25 cellular contexts compared by ENCODE assay signal in genomic region chr13:98457053-98457452, GRCh38.
DNase-seq lines count a peak whose midpoint lies in the region; ATAC-seq, FAIRE-seq and TF ChIP-seq lines count a peak whose summit lies in the region.
"Had no signal": no experiment of that assay in that cellular context is flagged by ENCODE, and none has a peak within 500 bp of the region (broad histone marks: within the 10 kb centered on the region; RNA-seq: fewer than 3 reads in every experiment).

No MANE protein-coding gene starts in this region.

- WGBS in IMR-90 (ENCODE audit: extremely low coverage in 2 of 2, insufficient read length in 1 of 2), 2 experiments: 92% methylated on average over 2 of the region's 13 CpGs; no CpG with 5 or more reads in 1 of the 2 experiments
- WGBS in endodermal cell (ENCODE audit: insufficient coverage in 1 of 2, insufficient read length in 1 of 2), 2 experiments: 93 to 95% methylated on average over 11 to 13 of the region's 13 CpGs
- 98% methylated on average over 11 of the region's 13 CpGs for WGBS in mammary epithelial cell (ENCODE audit: low coverage, missing lambda C conversion rate)

- H4K20me1 ChIP-seq in IMR-90 (ENCODE audit: insufficient read depth, low read length) (peaks cover 20% of the 10 kb centered on the region), osteoblast (ENCODE audit: insufficient read depth, low read length) (no peaks in the 10 kb centered on the region), mammary epithelial cell (ENCODE audit: insufficient read depth, low read length) (no peaks in the 10 kb centered on the region)

- H3K9ac ChIP-seq in IMR-90 (ENCODE audit: low read depth, low read length): no peak overlapping the region
- no peak overlapping the region for H3K9ac ChIP-seq in endodermal cell (ENCODE audit: extremely low read depth, low read length, poor library complexity, severe bottlenecking)
- H3K9ac ChIP-seq in mammary epithelial cell (ENCODE audit: insufficient read depth, low read length): no peak overlapping the region

- no peaks in the 10 kb centered on the region for H3K9me3 Mint-ChIP-seq in activated CD4-positive, alpha-beta T cell treated with anti-CD3 and anti-CD28 coated beads for 36 hours (ENCODE audit: low read depth)
- H3K9me3 Mint-ChIP-seq in endodermal cell: no peaks in the 10 kb centered on the region
- H3K9me3 Mint-ChIP-seq: activated B cell treated with CpG ODN at 0.5 μM for 24 hours, natural killer cell had no signal

- no peak for DNase-seq in activated CD4-positive, alpha-beta T cell treated with anti-CD3 and anti-CD28 coated beads for 36 hours
- DNase-seq in activated CD4-positive, alpha-beta T cell treated with anti-CD3 and anti-CD28 coated beads, Interleukin-2, amount 50 U/mL, for 4 hours: no peak
- DNase-seq in IMR-90: no peak
- DNase-seq in endodermal cell: no peak
- DNase-seq in osteoblast (ENCODE audit: insufficient read length, low spot score, missing footprints): peak; percentile 67
- DNase-seq in mammary epithelial cell: no peak
- no peak for DNase-seq in GM12891 (ENCODE audit: insufficient read length, low spot score)
- no peak for DNase-seq in pons (ENCODE audit: low spot score)
- DNase-seq: 8988T, activated B cell treated with CpG ODN at 0.5 μM for 24 hours, brain microvascular endothelial cell, Caco-2, DND-41, KBM-7, left colon, natural killer cell, NCI-H1694 treated with DMSO at 0.1 percent for 48 hours, NCI-H526 treated with DMSO at 0.1 percent for 48 hours, RPMI8226, T1000, testis had no signal

- H3K27ac Mint-ChIP-seq in activated CD4-positive, alpha-beta T cell treated with anti-CD3 and anti-CD28 coated beads for 36 hours: peak overlapping the region; percentile 21
- H3K27ac Mint-ChIP-seq in endodermal cell: no peak overlapping the region
- H3K27ac Mint-ChIP-seq: activated B cell treated with CpG ODN at 0.5 μM for 24 hours, B cell, natural killer cell had no signal

- H3K18ac ChIP-seq in IMR-90 (ENCODE audit: low read depth, low read length): no peak overlapping the region

- no peak overlapping the region for H2AK5ac ChIP-seq in IMR-90 (ENCODE audit: low read depth, low read length)

- H3K27ac ChIP-seq in IMR-90 (ENCODE audit: insufficient read depth, low read length) (no peak overlapping the region), endodermal cell (ENCODE audit: low read depth, low read length) (peak overlapping the region; percentile 18), osteoblast (ENCODE audit: low read depth, low read length) (no peak overlapping the region), mammary epithelial cell (ENCODE audit: insufficient read depth, low read depth, low read length) (no peak overlapping the region)
- H3K27ac ChIP-seq: brain microvascular endothelial cell had no signal

- no peak overlapping the region for H3K4ac ChIP-seq in IMR-90 (ENCODE audit: low read depth, low read length)

- H4K8ac ChIP-seq in IMR-90 (ENCODE audit: low read depth in 2 of 2, low read length in 2 of 2): no peak overlapping the region

- H3K23ac ChIP-seq in IMR-90 (ENCODE audit: low read depth, low read length): no peak overlapping the region

- in situ Hi-C loops in IMR-90 (cut with MboI; ENCODE audit: low sequenced_read_pairs) (loop anchor here (10.0 kb wide), 1 partner anchor 378 kb away; no protein-coding TSS in a partner anchor), mammary epithelial cell (cut with MboI; ENCODE audit: low sequenced_read_pairs in 2 of 2) (loop anchor here in 1 of 2 donors (25.0 kb wide), 1 partner anchor 380 kb away; no protein-coding TSS in a partner anchor)

- dilution Hi-C loops in IMR-90 (cut with HindIII; ENCODE audit: low sequenced_read_pairs, unreplicated experiment) (loop anchor here (25.0 kb wide), 1 partner anchor 205 kb away; no protein-coding TSS in a partner anchor), mammary epithelial cell (cut with HindIII; ENCODE audit: low sequenced_read_pairs) (no loop called here)

- H3K27me3 Mint-ChIP-seq in activated CD4-positive, alpha-beta T cell treated with anti-CD3 and anti-CD28 coated beads for 36 hours: no peaks in the 10 kb centered on the region
- no peaks in the 10 kb centered on the region for H3K27me3 Mint-ChIP-seq in endodermal cell (ENCODE audit: insufficient read depth)
- H3K27me3 Mint-ChIP-seq: activated B cell treated with CpG ODN at 0.5 μM for 24 hours, B cell had no signal

- POLR2A ChIA-PET in activated CD4-positive, alpha-beta T cell treated with anti-CD3 and anti-CD28 coated beads for 36 hours (lab: Charles Lee): no interaction called here
- POLR2A ChIA-PET in IMR-90 (lab: Charles Lee; ENCODE audit: unreplicated experiment): no interaction called here

- TF ChIP-seq CTCF in IMR-90 (conservative IDR thresholded peaks at IDR 0.05; ENCODE audit: low read depth, low read length) (no peak), endodermal cell (conservative IDR thresholded peaks at IDR 0.05) (no peak), osteoblast (IDR thresholded peaks at IDR 0.05; ENCODE audit: extremely low read depth, low read depth, low read length) (no peak), mammary epithelial cell (conservative IDR thresholded peaks at IDR 0.05 in 1 of 2, IDR thresholded peaks at IDR 0.05 in 1 of 2; ENCODE audit: extremely low read depth in 1 of 2, insufficient read depth in 1 of 2, low read depth in 1 of 2, low read length in 2 of 2) (no peak)

- H3K4me1 ChIP-seq in IMR-90 (ENCODE audit: control insufficient read depth, insufficient read depth, low read length) (peaks cover 6% of the 10 kb centered on the region), endodermal cell (ENCODE audit: control insufficient read depth, insufficient read depth, low read length) (no peaks in the 10 kb centered on the region), osteoblast (ENCODE audit: insufficient read depth, low read length) (peaks cover 35% of the 10 kb centered on the region), mammary epithelial cell (ENCODE audit: insufficient read depth, low read length) (no peaks in the 10 kb centered on the region)
- H3K4me1 ChIP-seq: Caco-2 had no signal

- peaks cover 60% of the 10 kb centered on the region for H3K36me3 Mint-ChIP-seq in activated CD4-positive, alpha-beta T cell treated with anti-CD3 and anti-CD28 coated beads for 36 hours (ENCODE audit: low read depth)
- peaks cover 69% of the 10 kb centered on the region for H3K36me3 Mint-ChIP-seq in endodermal cell (ENCODE audit: low read depth)
- H3K36me3 Mint-ChIP-seq: natural killer cell had no signal

- intact Hi-C loops in activated CD4-positive, alpha-beta T cell treated with anti-CD3 and anti-CD28 coated beads for 36 hours (cut with DNase I, micrococcal nuclease): no loop called here
- intact Hi-C loops in IMR-90 (cut with micrococcal nuclease) (no loop called here), mammary epithelial cell (cut with micrococcal nuclease) (no loop called here)

- CTCF ChIA-PET in activated CD4-positive, alpha-beta T cell treated with anti-CD3 and anti-CD28 coated beads for 36 hours (lab: Charles Lee): interaction anchor here (0.6 to 2.9 kb wide), 4 partner anchors 10 to 490 kb away, joined by 3 to 18 read pairs (median 3); no protein-coding TSS in a partner anchor
- CTCF ChIA-PET in IMR-90 (lab: Yijun Ruan, JAX): no interaction called here
- CTCF ChIA-PET in mammary epithelial cell (lab: Charles Lee; ENCODE audit: low non-redundant PET): no interaction called here

- no peak overlapping the region for H3K4me3 Mint-ChIP-seq in activated CD4-positive, alpha-beta T cell treated with anti-CD3 and anti-CD28 coated beads for 36 hours
- no peak overlapping the region for H3K4me3 Mint-ChIP-seq in endodermal cell
- H3K4me3 Mint-ChIP-seq: activated B cell treated with CpG ODN at 0.5 μM for 24 hours, B cell, natural killer cell had no signal

- H3K27me3 ChIP-seq in IMR-90 (ENCODE audit: control insufficient read depth, insufficient read depth, low read length): no peaks in the 10 kb centered on the region
- H3K27me3 ChIP-seq in endodermal cell (ENCODE audit: control insufficient read depth, insufficient read depth, low read length, poor library complexity, severe bottlenecking): no peaks in the 10 kb centered on the region
- no peaks in the 10 kb centered on the region for H3K27me3 ChIP-seq in osteoblast (ENCODE audit: insufficient read depth, low read length)
- H3K27me3 ChIP-seq in mammary epithelial cell (ENCODE audit: insufficient read depth, low read length): no peaks in the 10 kb centered on the region
- H3K27me3 ChIP-seq: brain microvascular endothelial cell, testis had no signal

- H3K4me2 ChIP-seq in IMR-90 (ENCODE audit: low read depth, low read length) (no peak overlapping the region), osteoblast (ENCODE audit: insufficient read depth, low read length) (no peak overlapping the region), mammary epithelial cell (ENCODE audit: insufficient read depth, low read depth, low read length) (no peak overlapping the region)

- no peak overlapping the region for H4K91ac ChIP-seq in IMR-90 (ENCODE audit: insufficient read depth, low read depth, low read length)

- H3K9me3 ChIP-seq in IMR-90 (ENCODE audit: control insufficient read depth, insufficient read depth, low read length) (no peaks in the 10 kb centered on the region), endodermal cell (ENCODE audit: control insufficient read depth, low read length) (no peaks in the 10 kb centered on the region), osteoblast (ENCODE audit: low read depth, low read length) (no peaks in the 10 kb centered on the region), mammary epithelial cell (replicated peaks; ENCODE audit: insufficient read depth, low read length) (no peaks in the 10 kb centered on the region)
- H3K9me3 ChIP-seq: Caco-2, testis had no signal

- TF ChIP-seq POLR2A in IMR-90 (IDR thresholded peaks at IDR 0.05; ENCODE audit: low read depth, low read length): no peak
- TF ChIP-seq POLR2A in GM12891 (IDR thresholded peaks at IDR 0.05; ENCODE audit: low read depth, low read length): no peak

- H3K79me2 ChIP-seq in osteoblast (ENCODE audit: insufficient read depth, low read length): peaks cover 42% of the 10 kb centered on the region
- H3K79me2 ChIP-seq in mammary epithelial cell (ENCODE audit: insufficient read depth, low read length): peaks cover 43% of the 10 kb centered on the region

- no peak overlapping the region for H2BK20ac ChIP-seq in IMR-90 (ENCODE audit: low read depth, low read length)

- no peak overlapping the region for H2BK15ac ChIP-seq in IMR-90 (ENCODE audit: low read depth, low read length)

- BruUV-seq in IMR-90 (replicated peaks; lab: Mats Ljungman, UMichigan): no TSS peak
- BruUV-seq in mammary epithelial cell (replicated peaks; lab: Mats Ljungman, UMichigan): no TSS peak

- no peak overlapping the region for H2BK120ac ChIP-seq in IMR-90 (ENCODE audit: low read depth, low read length)

- no peak for ATAC-seq in activated CD4-positive, alpha-beta T cell treated with anti-CD3 and anti-CD28 coated beads for 36 hours
- no peak for ATAC-seq in IMR-90 (ENCODE audit: low read depth)
- ATAC-seq: GM12878, HCT116, left colon, natural killer cell had no signal

- H3K9me1 ChIP-seq in IMR-90 (ENCODE audit: insufficient read depth, low read length): peaks cover 15% of the 10 kb centered on the region

- FAIRE-seq in GM12891 (lab: Jason Lieb, UNC): no peak
- FAIRE-seq: colon, GM12878 had no signal

- H3K14ac ChIP-seq in IMR-90 (replicated peaks; ENCODE audit: low read depth, low read length): no peak overlapping the region

- H3K4me3 ChIP-seq in IMR-90 (ENCODE audit: insufficient read depth, low read depth, low read length) (no peak overlapping the region), endodermal cell (ENCODE audit: low read length) (no peak overlapping the region), osteoblast (ENCODE audit: insufficient read depth, low read length) (no peak overlapping the region), mammary epithelial cell (replicated peaks in 1 of 3; ENCODE audit: insufficient read depth in 1 of 3, low read depth in 2 of 3, low read length in 3 of 3) (no peak overlapping the region)
- H3K4me3 ChIP-seq: GM12878, testis had no signal

- H3K79me1 ChIP-seq in IMR-90 (ENCODE audit: low read depth in 1 of 2, low read length in 2 of 2): peaks cover 15 to 73% of the 10 kb centered on the region in 2 experiments

- no peak overlapping the region for H3K56ac ChIP-seq in IMR-90 (ENCODE audit: extremely low read depth, insufficient read depth, low read length)

- H3K36me3 ChIP-seq in IMR-90 (ENCODE audit: control insufficient read depth, insufficient read depth, low read length) (peaks cover 48% of the 10 kb centered on the region), endodermal cell (ENCODE audit: control insufficient read depth, insufficient read depth, low read length) (peaks cover 85% of the 10 kb centered on the region), osteoblast (ENCODE audit: insufficient read depth, low read length) (peaks cover 53% of the 10 kb centered on the region), mammary epithelial cell (ENCODE audit: insufficient read depth, low read length) (peaks cover 36% of the 10 kb centered on the region)

- no peak for TF ChIP-seq RAD21 in IMR-90 (IDR thresholded peaks at IDR 0.05; ENCODE audit: low read length)

- peaks cover 3% of the 10 kb centered on the region for H3K4me1 Mint-ChIP-seq in activated CD4-positive, alpha-beta T cell treated with anti-CD3 and anti-CD28 coated beads for 36 hours
- peaks cover under 1% of the 10 kb centered on the region for H3K4me1 Mint-ChIP-seq in endodermal cell
- H3K4me1 Mint-ChIP-seq: activated B cell treated with CpG ODN at 0.5 μM for 24 hours, B cell had no signal

- H2BK5ac ChIP-seq in IMR-90 (ENCODE audit: low read depth, low read length, poor library complexity, severe bottlenecking): no peak overlapping the region

- peak overlapping the region; percentile 52 for H2AK9ac ChIP-seq in IMR-90 (replicated peaks; ENCODE audit: low read depth, low read length, poor library complexity)

- no peak overlapping the region for H2AFZ ChIP-seq in IMR-90 (replicated peaks; ENCODE audit: low read length, poor library complexity)
- no peak overlapping the region for H2AFZ ChIP-seq in osteoblast (ENCODE audit: low read length)
- H2AFZ ChIP-seq in mammary epithelial cell (ENCODE audit: low read depth, low read length): no peak overlapping the region

- H4K5ac ChIP-seq in IMR-90 (ENCODE audit: low read depth, low read length): no peak overlapping the region
